Comparison of ENCODE assay signal across 16 cellular contexts in genomic region chr1:1528639-1529267, GRCh38. TPM values are rescaled to one million over a fixed set of nuclear protein-coding genes. Genes with fewer than 3 reads are reported as not detected.
DNase-seq lines count a peak whose midpoint lies in the region; ATAC-seq and TF ChIP-seq lines count a peak whose summit lies in the region.
"Had no signal": no experiment of that assay in that cellular context is flagged by ENCODE, and none has a peak within 500 bp of the region (broad histone marks: within the 10 kb centered on the region; RNA-seq: fewer than 3 reads in every experiment).

No MANE protein-coding gene starts in this region.

- peaks cover 0 to 77% of the 10 kb centered on the region in 2 donors for H3K36me3 ChIP-seq in left lung

- intact Hi-C loops in left lung (cut with DNase I) (no loop called here), lower leg skin (cut with DNase I; ENCODE audit: low total_unique reads) (no loop called here)

- peaks cover 0 to 14% of the 10 kb centered on the region in 2 donors for H3K9me3 ChIP-seq in left lung
- H3K9me3 ChIP-seq: A549, Caco-2 had no signal

- no peaks in the 10 kb centered on the region for H3K27me3 ChIP-seq in left lung
- H3K27me3 ChIP-seq: BLaER1 had no signal

- TF ChIP-seq POLR2A in lower leg skin (IDR thresholded peaks at IDR 0.05): no peak

- DNase-seq in D341Med (ENCODE audit: low spot score) (peak; percentile 6), GM13977 (ENCODE audit: low spot score) (peak; percentile 21), iPS-NIHi11 (ENCODE audit: low spot score) (peak; percentile 8), osteocyte (ENCODE audit: extremely low spot score, unreplicated experiment) (peak; percentile 84), left lung (no peak), HFFc6 (no peak), lower leg skin (ENCODE audit: low spot score in 2 of 2) (no peak)
- DNase-seq: AML-193; Caco-2; CD8-positive, alpha-beta memory T cell; DMS53; GF-D8; HCEC 1CT had no signal

- no peak for TF ChIP-seq CTCF in GM13977 (IDR thresholded peaks at IDR 0.05; ENCODE audit: extremely low read depth, insufficient read depth, missing control alignments)
- TF ChIP-seq CTCF in osteocyte (IDR thresholded peaks at IDR 0.05): no peak
- TF ChIP-seq CTCF in left lung (IDR thresholded peaks at IDR 0.05): no peak
- TF ChIP-seq CTCF in HFFc6 (IDR thresholded peaks at IDR 0.05): no peak
- TF ChIP-seq CTCF in lower leg skin (IDR thresholded peaks at IDR 0.05): no peak

- in situ Hi-C loops in GM13977 (cut with MboI; ENCODE audit: low pct_unique_long_range_greater_than_20kb, low sequenced_read_pairs, unreplicated experiment): no loop called here

- H3K4me3 ChIP-seq in left lung: no peak overlapping the region
- no peak overlapping the region for H3K4me3 ChIP-seq in lower leg skin (ENCODE audit: low read depth, poor library complexity, severe bottlenecking)
- H3K4me3 ChIP-seq: A549, BLaER1 had no signal

- ATAC-seq in left lung: no peak

- WGBS in lower leg skin, 2 donors: 88 to 95% methylated on average over 14 to 23 of the region's 23 CpGs

- no peak overlapping the region for H3K27ac ChIP-seq in left lung
- H3K27ac ChIP-seq: A549, BLaER1 had no signal

- H3K4me1 ChIP-seq in left lung: no peaks in the 10 kb centered on the region
- H3K4me1 ChIP-seq: A549, Caco-2 had no signal

- no peak overlapping the region for H3K4me3 Mint-ChIP-seq in osteocyte (ENCODE audit: unreplicated experiment)
- H3K4me3 Mint-ChIP-seq in HFFc6: no peak overlapping the region
- H3K4me3 Mint-ChIP-seq: CD8-positive, alpha-beta memory T cell had no signal

- H3K4me1 Mint-ChIP-seq in osteocyte (ENCODE audit: unreplicated experiment): no peaks in the 10 kb centered on the region
- no peaks in the 10 kb centered on the region for H3K4me1 Mint-ChIP-seq in HFFc6 (ENCODE audit: low read depth)
- H3K4me1 Mint-ChIP-seq: CD8-positive, alpha-beta memory T cell had no signal

- H3K36me3 Mint-ChIP-seq in osteocyte (ENCODE audit: unreplicated experiment) (peaks cover 14% of the 10 kb centered on the region), HFFc6 (ENCODE audit: low read depth) (peaks cover 22% of the 10 kb centered on the region)

- no peak overlapping the region for H3K27ac Mint-ChIP-seq in osteocyte (ENCODE audit: unreplicated experiment)
- no peak overlapping the region for H3K27ac Mint-ChIP-seq in HFFc6
- H3K27ac Mint-ChIP-seq: CD8-positive, alpha-beta memory T cell had no signal

- no peaks in the 10 kb centered on the region for H3K27me3 Mint-ChIP-seq in osteocyte (ENCODE audit: unreplicated experiment)
- H3K27me3 Mint-ChIP-seq in HFFc6 (ENCODE audit: insufficient read depth): no peaks in the 10 kb centered on the region
- H3K27me3 Mint-ChIP-seq: CD8-positive, alpha-beta memory T cell had no signal

- peaks cover 4% of the 10 kb centered on the region for H3K9me3 Mint-ChIP-seq in osteocyte (ENCODE audit: unreplicated experiment)
- peaks cover 18% of the 10 kb centered on the region for H3K9me3 Mint-ChIP-seq in HFFc6

RNA-seq across cellular contexts. Expression of gene TMEM240, which starts 11.7 kb away (rescaled TPM):
- total RNA-seq in osteocyte: 12.4 and 16.6 TPM in 2 replicates
- total RNA-seq in left lung: 1 to 10 TPM; 2.6 to 3.5 TPM
- 1 to 10 TPM; 2.8 to 5.1 (median 4.1) TPM for total RNA-seq in HFFc6 (2021; fragmentation: NEBNext Ultra II Directional; extraction: Animal tissue kit (Norgen Biotek cat#: 25700))
- 1 to 10 TPM in 2 of 4 donors, under 1 TPM in 1, not detected in 1; 0.57 to 2.6 (median 2.0) TPM for total RNA-seq in lower leg skin
- total RNA-seq: H4 had no signal

RNA-seq across cellular contexts. Expression of gene ATAD3A, which starts 16.8 kb away (rescaled TPM):
- 30.0 and 31.7 TPM in 2 replicates for total RNA-seq in osteocyte
- total RNA-seq in left lung: 10 to 100 TPM; 27.1 to 37.8 TPM
- total RNA-seq in HFFc6 (2021; fragmentation: NEBNext Ultra II Directional; extraction: Animal tissue kit (Norgen Biotek cat#: 25700)): 10 to 100 TPM; 48.7 to 61.5 (median 54.0) TPM
- 10 to 100 TPM; 23.2 to 33.3 (median 26.9) TPM for total RNA-seq in lower leg skin

RNA-seq across cellular contexts. Expression of gene SSU72, which starts 45.9 kb away (rescaled TPM):
- 117 and 121 TPM in 2 replicates for total RNA-seq in osteocyte
- 100 to 1,000 TPM; 120 to 141 TPM for total RNA-seq in left lung
- total RNA-seq in HFFc6 (2021; fragmentation: NEBNext Ultra II Directional; extraction: Animal tissue kit (Norgen Biotek cat#: 25700)): 100 to 1,000 TPM; 132 to 156 (median 137) TPM
- total RNA-seq in lower leg skin: 100 to 1,000 TPM in 3 of 4 donors, 10 to 100 TPM in 1; 96.4 to 163 (median 123) TPM

RNA-seq across cellular contexts. Expression of gene ATAD3B, which starts 57.2 kb away (rescaled TPM):
- total RNA-seq in osteocyte: 26.9 and 28.6 TPM in 2 replicates
- total RNA-seq in left lung: 10 to 100 TPM; 19.4 to 30.7 TPM
- total RNA-seq in HFFc6 (2021; fragmentation: NEBNext Ultra II Directional; extraction: Animal tissue kit (Norgen Biotek cat#: 25700)): 10 to 100 TPM; 21.0 to 24.8 (median 23.0) TPM
- 10 to 100 TPM; 13.0 to 40.3 (median 17.1) TPM for total RNA-seq in lower leg skin

Comparison
In these comparisons a context has a peak if more than half of its experiments do, and no peak if none do; other contexts are left out.
1. DNase-seq: peak in D341Med (single experiment), GM13977 (single experiment), iPS-NIHi11 (single experiment) and osteocyte (single experiment); none in left lung (0 of 2), HFFc6 (single experiment) and lower leg skin (0 of 2).